ENCODE assay signal across 30 cellular contexts in the genomic region with DNA sequence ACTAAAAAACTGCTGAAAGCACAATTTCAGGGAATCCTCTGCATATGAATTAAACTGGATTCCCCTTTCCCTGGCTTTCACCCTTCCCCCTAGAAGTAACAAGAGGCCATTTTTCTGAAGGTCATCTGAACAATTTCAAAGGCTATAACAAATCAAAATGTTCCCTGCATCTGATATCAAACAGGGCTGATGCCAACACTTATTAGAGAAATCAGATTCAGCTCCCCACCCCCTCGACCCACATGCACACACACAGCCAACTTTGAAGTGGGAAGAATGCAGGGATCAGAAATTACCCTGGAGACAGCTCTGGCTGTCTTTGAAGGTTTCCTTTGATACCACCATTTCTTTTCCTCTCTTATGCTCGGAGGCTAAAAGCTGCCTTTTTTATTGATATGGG.
"Had no signal": no experiment of that assay in that cellular context is flagged by ENCODE, and none has a peak within 500 bp of the region (broad histone marks: within the 10 kb centered on the region; RNA-seq: fewer than 3 reads in every experiment).

No MANE protein-coding gene starts in this region.

- ATAC-seq: activated CD4-positive, CD25-positive, alpha-beta regulatory T cell treated with anti-CD3 and anti-CD28 coated beads, Interleukin-2, amount 50 U/mL, for 24 hours; activated CD8-positive, alpha-beta memory T cell treated with anti-CD3 and anti-CD28 coated beads, Interleukin-2, amount 10 ng/mL, durations not matched to agents 7 days and 5 days; activated CD8-positive, alpha-beta T cell treated with anti-CD3 and anti-CD28 coated beads for 36 hours; effector memory CD8-positive, alpha-beta T cell; naive thymus-derived CD8-positive, alpha-beta T cell; T-helper 17 cell; upper lobe of right lung had no signal

- H3K4me1 ChIP-seq: colonic mucosa, prostate gland had no signal

- DNase-seq: activated CD4-positive, alpha-beta T cell treated with anti-CD3 and anti-CD28 coated beads, Interleukin-2, amount 10 ng/mL, durations not matched to agents 24 days and 14 days; activated CD8-positive, alpha-beta memory T cell treated with anti-CD3 and anti-CD28 coated beads, Interleukin-2, amount 10 ng/mL, durations not matched to agents 7 days and 5 days; activated CD8-positive, alpha-beta T cell treated with anti-CD3 and anti-CD28 coated beads for 36 hours; activated gamma-delta T cell treated with Interleukin-2 at 50 U/mL for 16 hours; activated T-cell treated with anti-CD3 and anti-CD28 coated beads for 4 hours; aorta; brain microvascular endothelial cell; colonic mucosa; dorsolateral prefrontal cortex; effector memory CD8-positive, alpha-beta T cell; glutamatergic neuron; hippocampal formation; naive thymus-derived CD8-positive, alpha-beta T cell; ovary; stimulated activated CD4-positive, alpha-beta T cell treated with anti-CD3 and anti-CD28 coated beads, Interleukin-12 subunit alpha, Interleukin-12 subunit beta, amount 100 ng/mL, for 4 hours; stimulated activated CD4-positive, alpha-beta T cell treated with anti-CD3 and anti-CD28 coated beads, Interleukin-4, amount 100 ng/mL, for 4 hours; substantia nigra; SW 1271; T-helper 17 cell; thyroid gland; upper lobe of right lung had no signal

- H3K4me1 Mint-ChIP-seq: activated CD4-positive, alpha-beta T cell treated with anti-CD3 and anti-CD28 coated beads, Interleukin-2, amount 10 ng/mL, durations not matched to agents 24 days and 14 days; activated CD8-positive, alpha-beta memory T cell treated with anti-CD3 and anti-CD28 coated beads, Interleukin-2, amount 10 ng/mL, durations not matched to agents 7 days and 5 days; activated naive CD4-positive, alpha-beta T cell treated with anti-CD3 and anti-CD28 coated beads, Interleukin-2, amount 50 U/mL, for 24 hours had no signal

- FAIRE-seq: frontal cortex, keratinocyte had no signal

- H3K27ac ChIP-seq: brain microvascular endothelial cell, colonic mucosa, esophagus muscularis mucosa, neutrophil, ovary, prostate gland, thyroid gland, upper lobe of right lung had no signal

- H3K4me3 ChIP-seq: colonic mucosa, dorsolateral prefrontal cortex, esophagus muscularis mucosa, lung, ovary, prostate gland, thyroid gland, upper lobe of right lung had no signal

- H3K27me3 Mint-ChIP-seq: activated CD4-positive, alpha-beta T cell treated with anti-CD3 and anti-CD28 coated beads, Interleukin-2, amount 10 ng/mL, durations not matched to agents 24 days and 14 days; activated CD8-positive, alpha-beta memory T cell treated with anti-CD3 and anti-CD28 coated beads, Interleukin-2, amount 10 ng/mL, durations not matched to agents 7 days and 5 days; activated CD8-positive, alpha-beta T cell treated with anti-CD3 and anti-CD28 coated beads for 36 hours; activated naive CD4-positive, alpha-beta T cell treated with anti-CD3 and anti-CD28 coated beads, Interleukin-2, amount 50 U/mL, for 24 hours; effector memory CD8-positive, alpha-beta T cell; naive thymus-derived CD8-positive, alpha-beta T cell; stimulated activated naive CD8-positive, alpha-beta T cell treated with anti-CD3 and anti-CD28 coated beads, Interleukin-15, Interleukin-2, amounts not matched to agents 100 ng/mL and 50 ng/mL, for 24 hours; T-helper 17 cell had no signal

- H3K27me3 ChIP-seq: brain microvascular endothelial cell, colonic mucosa, dorsolateral prefrontal cortex, esophagus muscularis mucosa, neutrophil, ovary, thyroid gland, upper lobe of right lung had no signal

- H3K9me3 Mint-ChIP-seq: activated CD4-positive, alpha-beta T cell treated with anti-CD3 and anti-CD28 coated beads, Interleukin-2, amount 10 ng/mL, durations not matched to agents 24 days and 14 days; activated CD8-positive, alpha-beta T cell treated with anti-CD3 and anti-CD28 coated beads for 36 hours; activated naive CD4-positive, alpha-beta T cell treated with anti-CD3 and anti-CD28 coated beads, Interleukin-2, amount 50 U/mL, for 24 hours; effector memory CD8-positive, alpha-beta T cell; naive thymus-derived CD8-positive, alpha-beta T cell; stimulated activated naive CD8-positive, alpha-beta T cell treated with anti-CD3 and anti-CD28 coated beads, Interleukin-15, Interleukin-2, amounts not matched to agents 100 ng/mL and 50 ng/mL, for 24 hours had no signal

- H3K9me3 ChIP-seq: colonic mucosa, esophagus muscularis mucosa, neutrophil, ovary, prostate gland, thyroid gland, upper lobe of right lung had no signal

- H3K27ac Mint-ChIP-seq: activated CD4-positive, alpha-beta T cell treated with anti-CD3 and anti-CD28 coated beads, Interleukin-2, amount 10 ng/mL, durations not matched to agents 24 days and 14 days; activated CD8-positive, alpha-beta memory T cell treated with anti-CD3 and anti-CD28 coated beads, Interleukin-2, amount 10 ng/mL, durations not matched to agents 7 days and 5 days; activated CD8-positive, alpha-beta T cell treated with anti-CD3 and anti-CD28 coated beads for 36 hours; activated naive CD4-positive, alpha-beta T cell treated with anti-CD3 and anti-CD28 coated beads, Interleukin-2, amount 50 U/mL, for 24 hours; effector memory CD8-positive, alpha-beta T cell; naive thymus-derived CD8-positive, alpha-beta T cell; stimulated activated naive CD8-positive, alpha-beta T cell treated with anti-CD3 and anti-CD28 coated beads, Interleukin-15, Interleukin-2, amounts not matched to agents 100 ng/mL and 50 ng/mL, for 24 hours; T-helper 17 cell had no signal

- H3K36me3 ChIP-seq: brain microvascular endothelial cell, colonic mucosa, ovary, prostate gland, thyroid gland, upper lobe of right lung had no signal

- H3K36me3 Mint-ChIP-seq: activated CD8-positive, alpha-beta memory T cell treated with anti-CD3 and anti-CD28 coated beads, Interleukin-2, amount 10 ng/mL, durations not matched to agents 7 days and 5 days had no signal

- H3K4me3 Mint-ChIP-seq: activated CD4-positive, alpha-beta T cell treated with anti-CD3 and anti-CD28 coated beads, Interleukin-2, amount 10 ng/mL, durations not matched to agents 24 days and 14 days; activated CD8-positive, alpha-beta memory T cell treated with anti-CD3 and anti-CD28 coated beads, Interleukin-2, amount 10 ng/mL, durations not matched to agents 7 days and 5 days; activated CD8-positive, alpha-beta T cell treated with anti-CD3 and anti-CD28 coated beads for 36 hours; activated naive CD4-positive, alpha-beta T cell treated with anti-CD3 and anti-CD28 coated beads, Interleukin-2, amount 50 U/mL, for 24 hours; effector memory CD8-positive, alpha-beta T cell; naive thymus-derived CD8-positive, alpha-beta T cell; stimulated activated naive CD8-positive, alpha-beta T cell treated with anti-CD3 and anti-CD28 coated beads, Interleukin-15, Interleukin-2, amounts not matched to agents 100 ng/mL and 50 ng/mL, for 24 hours; T-helper 17 cell had no signal
